Comparison of ENCODE assay signal across 12 cellular contexts in genomic region chr12:12379831-12380730, GRCh38. TPM values are rescaled to one million over a fixed set of nuclear protein-coding genes. Genes with fewer than 3 reads are reported as not detected.
DNase-seq lines count a peak whose midpoint lies in the region; ATAC-seq and TF ChIP-seq lines count a peak whose summit lies in the region.
"Had no signal": no experiment of that assay in that cellular context is flagged by ENCODE, and none has a peak within 500 bp of the region (broad histone marks: within the 10 kb centered on the region; RNA-seq: fewer than 3 reads in every experiment).

No MANE protein-coding gene starts in this region.

- CTCF ChIA-PET in activated naive CD4-positive, alpha-beta T cell treated with anti-CD3 and anti-CD28 coated beads for 36 hours (lab: Charles Lee): interaction anchor here (0.6 to 6.1 kb wide), 10 partner anchors 81 to 571 kb away, joined by 3 to 46 read pairs (median 4); partner anchors contain the start of gene DUSP16

- H3K27ac Mint-ChIP-seq in activated naive CD4-positive, alpha-beta T cell treated with anti-CD3 and anti-CD28 coated beads for 36 hours: peak overlapping the region; percentile 79

- peaks cover 35% of the 10 kb centered on the region for H3K36me3 Mint-ChIP-seq in activated naive CD4-positive, alpha-beta T cell treated with anti-CD3 and anti-CD28 coated beads for 36 hours (ENCODE audit: low read depth)

- no peak for TF ChIP-seq CTCF in upper lobe of left lung (IDR thresholded peaks at IDR 0.05)

- H3K4me1 ChIP-seq in upper lobe of left lung (peaks cover 3 to 27% (median 19%) of the 10 kb centered on the region in 4 donors), HAP-1 (peaks cover 24% of the 10 kb centered on the region)

- H3K27me3 ChIP-seq in layer of hippocampus (ENCODE audit: control insufficient read depth, insufficient read depth, low read length): no peaks in the 10 kb centered on the region
- no peaks in the 10 kb centered on the region for H3K27me3 ChIP-seq in upper lobe of left lung
- no peaks in the 10 kb centered on the region for H3K27me3 ChIP-seq in HAP-1 (ENCODE audit: low read depth)

- no peak overlapping the region for H3K4me3 Mint-ChIP-seq in activated naive CD4-positive, alpha-beta T cell treated with anti-CD3 and anti-CD28 coated beads for 36 hours

- 50 to 55% methylated on average over 4 of the region's 4 CpGs for WGBS in upper lobe of left lung, 2 donors

- H3K27ac ChIP-seq in layer of hippocampus (ENCODE audit: low read depth, low read length) (peak overlapping the region; percentile 30), upper lobe of left lung (peak overlapping the region; percentile 34 to 66 (median 54))
- H3K27ac ChIP-seq: SK-N-MC had no signal

- intact Hi-C loops in activated naive CD4-positive, alpha-beta T cell treated with anti-CD3 and anti-CD28 coated beads for 36 hours (cut with micrococcal nuclease): loop anchor here (1.0 kb wide), 1 partner anchor 125 kb away; no protein-coding TSS in a partner anchor

- H3K9me3 Mint-ChIP-seq in activated naive CD4-positive, alpha-beta T cell treated with anti-CD3 and anti-CD28 coated beads for 36 hours: peaks cover 9% of the 10 kb centered on the region

- in situ Hi-C loops in HAP-1 (cut with MboI; ENCODE audit: low sequenced_read_pairs): no loop called here

- TF ChIP-seq EP300 in upper lobe of left lung (IDR thresholded peaks at IDR 0.05): no peak

- H3K4me1 Mint-ChIP-seq in activated naive CD4-positive, alpha-beta T cell treated with anti-CD3 and anti-CD28 coated beads for 36 hours (ENCODE audit: low read depth): peaks cover 53% of the 10 kb centered on the region

- H3K9me3 ChIP-seq in upper lobe of left lung: no peaks in the 10 kb centered on the region
- 0 out of 2 replicates have a peak, but pooled peaks cover 2% of the 10 kb centered on the region for H3K9me3 ChIP-seq in HAP-1

- no peak overlapping the region for H3K4me3 ChIP-seq in upper lobe of left lung
- H3K4me3 ChIP-seq in HAP-1: no peak overlapping the region
- H3K4me3 ChIP-seq: K562, SK-N-MC had no signal

- ATAC-seq in upper lobe of left lung (ENCODE audit: low FRiP score in 2 of 2): peak; percentile 51 to 80
- ATAC-seq: K562 had no signal

- no peaks in the 10 kb centered on the region for H3K27me3 Mint-ChIP-seq in activated naive CD4-positive, alpha-beta T cell treated with anti-CD3 and anti-CD28 coated beads for 36 hours (ENCODE audit: low read depth)

- H3K36me3 ChIP-seq in upper lobe of left lung (peaks cover 0 to 2% (median 0%) of the 10 kb centered on the region in 4 donors), HAP-1 (replicated peaks) (no peaks in the 10 kb centered on the region)

- peak in 2 of 4 donors; percentile 18 to 37 for TF ChIP-seq POLR2A in upper lobe of left lung (IDR thresholded peaks at IDR 0.05)

- peak; percentile 35 for DNase-seq in activated naive CD4-positive, alpha-beta T cell treated with anti-CD3 and anti-CD28 coated beads for 36 hours
- DNase-seq in activated naive CD4-positive, alpha-beta T cell treated with anti-CD3 and anti-CD28 coated beads, Interleukin-2, amount 50 U/mL, for 16 hours: no peak
- DNase-seq in T-helper 22 cell (ENCODE audit: low read depth) (peak; percentile 60), upper lobe of left lung (no peak), HAP-1 (ENCODE audit: low spot score in 2 of 2) (no peak), NCI-H2196 (lab: John Stamatoyannopoulos, UW; ENCODE audit: unreplicated experiment) (no peak), COLO668 (lab: John Stamatoyannopoulos, UW; ENCODE audit: unreplicated experiment) (no peak)
- DNase-seq: COR-L47; stimulated activated CD8-positive, alpha-beta memory T cell treated with anti-CD3 and anti-CD28 coated beads, Interleukin-4, amount 100 ng/mL, for 48 hours had no signal

RNA-seq across cellular contexts. Expression of gene BORCS5, which starts 23.2 kb away (rescaled TPM):
- 10 to 100 TPM; 31.2 to 35.6 TPM for total RNA-seq in activated naive CD4-positive, alpha-beta T cell treated with anti-CD3 and anti-CD28 coated beads for 36 hours
- 100 to 1,000 TPM in 1 of 6 donors, 10 to 100 TPM in 2, 1 to 10 TPM in 3; 7.3 to 105 (median 10.7) TPM for total RNA-seq in upper lobe of left lung

RNA-seq across cellular contexts. Expression of gene MANSC1, which starts 30.0 kb away (rescaled TPM):
- total RNA-seq in activated naive CD4-positive, alpha-beta T cell treated with anti-CD3 and anti-CD28 coated beads for 36 hours: 1 to 10 TPM; 3.5 TPM
- total RNA-seq in upper lobe of left lung: 10 to 100 TPM in 4 of 6 donors, 1 to 10 TPM in 2; 2.1 to 25.2 (median 14.0) TPM

Comparison
In these comparisons a context has a peak if more than half of its experiments do, and no peak if none do; other contexts are left out.
1. DNase-seq: peak in activated naive CD4-positive, alpha-beta T cell treated with anti-CD3 and anti-CD28 coated beads for 36 hours (single experiment) and T-helper 22 cell (single experiment); none in activated naive CD4-positive, alpha-beta T cell treated with anti-CD3 and anti-CD28 coated beads, Interleukin-2, amount 50 U/mL, for 16 hours (single experiment), upper lobe of left lung (0 of 2), HAP-1 (0 of 2), NCI-H2196 (single experiment) and COLO668 (single experiment).